ENCODE assay signal across 1 cellular context in the genomic region with DNA sequence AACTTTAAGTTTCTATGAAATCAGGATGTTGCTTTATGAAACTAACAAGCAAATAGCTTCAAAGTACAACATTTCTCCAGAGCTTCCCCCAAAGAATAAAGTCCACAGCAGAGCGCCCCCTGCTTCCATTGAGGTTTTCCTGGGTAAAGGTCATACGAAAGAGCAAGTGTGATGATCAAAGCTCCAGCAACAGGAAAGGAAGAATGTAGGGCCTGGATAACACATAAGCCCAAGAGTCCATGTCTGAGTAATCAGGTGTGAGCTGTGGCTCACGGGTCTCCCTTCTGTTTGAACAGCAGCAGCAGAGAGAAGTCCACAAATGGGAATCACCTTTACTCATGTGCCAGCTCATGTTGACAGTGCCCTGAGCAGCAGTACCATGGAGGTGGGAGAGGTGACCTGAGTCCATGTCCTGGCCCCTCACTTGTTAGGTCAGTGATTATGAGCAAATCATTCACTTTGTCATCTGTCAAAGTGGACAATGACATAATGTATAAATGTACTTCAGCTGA.
A peak's percentile ranks its signal among the peaks of the same experiment; 100 is the strongest.
TF ChIP-seq lines count a peak whose summit lies in the region.

No MANE protein-coding gene starts in this region.

TF ChIP-seq in HepG2, 621 proteins besides CTCF, POLR2A, EP300 and RAD21 (continued from another document and continues in another):
- TF ChIP-seq, protein P1, sequence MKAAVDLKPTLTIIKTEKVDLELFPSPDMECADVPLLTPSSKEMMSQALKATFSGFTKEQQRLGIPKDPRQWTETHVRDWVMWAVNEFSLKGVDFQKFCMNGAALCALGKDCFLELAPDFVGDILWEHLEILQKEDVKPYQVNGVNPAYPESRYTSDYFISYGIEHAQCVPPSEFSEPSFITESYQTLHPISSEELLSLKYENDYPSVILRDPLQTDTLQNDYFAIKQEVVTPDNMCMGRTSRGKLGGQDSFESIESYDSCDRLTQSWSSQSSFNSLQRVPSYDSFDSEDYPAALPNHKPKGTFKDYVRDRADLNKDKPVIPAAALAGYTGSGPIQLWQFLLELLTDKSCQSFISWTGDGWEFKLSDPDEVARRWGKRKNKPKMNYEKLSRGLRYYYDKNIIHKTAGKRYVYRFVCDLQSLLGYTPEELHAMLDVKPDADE (CRISPR knock-in tag; IDR thresholded peaks at IDR 0.05), result no peak
- TF ChIP-seq, protein P2, sequence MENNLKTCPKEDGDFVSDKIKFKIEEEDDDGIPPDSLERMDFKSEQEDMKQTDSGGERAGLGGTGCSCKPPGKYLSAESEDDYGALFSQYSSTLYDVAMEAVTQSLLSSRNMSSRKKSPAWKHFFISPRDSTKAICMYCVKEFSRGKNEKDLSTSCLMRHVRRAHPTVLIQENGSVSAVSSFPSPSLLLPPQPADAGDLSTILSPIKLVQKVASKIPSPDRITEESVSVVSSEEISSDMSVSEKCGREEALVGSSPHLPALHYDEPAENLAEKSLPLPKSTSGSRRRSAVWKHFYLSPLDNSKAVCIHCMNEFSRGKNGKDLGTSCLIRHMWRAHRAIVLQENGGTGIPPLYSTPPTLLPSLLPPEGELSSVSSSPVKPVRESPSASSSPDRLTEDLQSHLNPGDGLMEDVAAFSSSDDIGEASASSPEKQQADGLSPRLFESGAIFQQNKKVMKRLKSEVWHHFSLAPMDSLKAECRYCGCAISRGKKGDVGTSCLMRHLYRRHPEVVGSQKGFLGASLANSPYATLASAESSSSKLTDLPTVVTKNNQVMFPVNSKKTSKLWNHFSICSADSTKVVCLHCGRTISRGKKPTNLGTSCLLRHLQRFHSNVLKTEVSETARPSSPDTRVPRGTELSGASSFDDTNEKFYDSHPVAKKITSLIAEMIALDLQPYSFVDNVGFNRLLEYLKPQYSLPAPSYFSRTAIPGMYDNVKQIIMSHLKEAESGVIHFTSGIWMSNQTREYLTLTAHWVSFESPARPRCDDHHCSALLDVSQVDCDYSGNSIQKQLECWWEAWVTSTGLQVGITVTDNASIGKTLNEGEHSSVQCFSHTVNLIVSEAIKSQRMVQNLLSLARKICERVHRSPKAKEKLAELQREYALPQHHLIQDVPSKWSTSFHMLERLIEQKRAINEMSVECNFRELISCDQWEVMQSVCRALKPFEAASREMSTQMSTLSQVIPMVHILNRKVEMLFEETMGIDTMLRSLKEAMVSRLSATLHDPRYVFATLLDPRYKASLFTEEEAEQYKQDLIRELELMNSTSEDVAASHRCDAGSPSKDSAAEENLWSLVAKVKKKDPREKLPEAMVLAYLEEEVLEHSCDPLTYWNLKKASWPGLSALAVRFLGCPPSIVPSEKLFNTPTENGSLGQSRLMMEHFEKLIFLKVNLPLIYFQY (CRISPR knock-in tag; IDR thresholded peaks at IDR 0.05; ENCODE audit: borderline replicate concordance), result no peak
- TF ChIP-seq ZNF83 (CRISPR knock-in tag; IDR thresholded peaks at IDR 0.05; ENCODE audit: borderline replicate concordance) (no peak), SRF (IDR thresholded peaks at IDR 0.05; ENCODE audit: low read depth, low read length) (no peak), MYC (CRISPR knock-in tag; IDR thresholded peaks at IDR 0.05; ENCODE audit: borderline replicate concordance) (no peak), ZKSCAN1 (IDR thresholded peaks at IDR 0.05; ENCODE audit: low read length) (no peak), HMGA1 (CRISPR knock-in tag; conservative IDR thresholded peaks at IDR 0.05) (no peak), MAFG (CRISPR knock-in tag; IDR thresholded peaks at IDR 0.05) (no peak), ZNF766 (CRISPR knock-in tag; IDR thresholded peaks at IDR 0.05; ENCODE audit: borderline replicate concordance) (no peak), MIER2 (CRISPR knock-in tag; IDR thresholded peaks at IDR 0.05) (no peak), RARA (CRISPR knock-in tag; IDR thresholded peaks at IDR 0.05) (peak; percentile 95), ZSCAN30 (CRISPR knock-in tag; IDR thresholded peaks at IDR 0.05) (no peak), FOXA3 (CRISPR knock-in tag; IDR thresholded peaks at IDR 0.05) (peak; percentile 82), ZNF274 (CRISPR knock-in tag; IDR thresholded peaks at IDR 0.05) (no peak), SALL2 (CRISPR knock-in tag; IDR thresholded peaks at IDR 0.05) (no peak), NKX3-1 (CRISPR knock-in tag; IDR thresholded peaks at IDR 0.05) (no peak), ARID2 (CRISPR knock-in tag; IDR thresholded peaks at IDR 0.05; ENCODE audit: borderline replicate concordance) (no peak), MXI1 (IDR thresholded peaks at IDR 0.05; ENCODE audit: borderline replicate concordance, low read depth, low read length) (no peak; the same call in 2 of the 3 replicates), JARID2 (CRISPR knock-in tag; IDR thresholded peaks at IDR 0.05; ENCODE audit: insufficient replicate concordance) (no peak), KDM6A (CRISPR knock-in tag; IDR thresholded peaks at IDR 0.05; ENCODE audit: low read depth) (peak; percentile 72; the same call in 1 of the 2 replicates), MAFF (IDR thresholded peaks at IDR 0.05; ENCODE audit: low read depth, low read length) (0 out of 2 replicates have a peak, but pooled peaks have one; percentile 14), CREB1 (IDR thresholded peaks at IDR 0.05) (peak; percentile 65), CREB1 (CRISPR knock-in tag; IDR thresholded peaks at IDR 0.05) (no peak), RNF2 (conservative IDR thresholded peaks at IDR 0.05; ENCODE audit: low read depth) (0 out of 2 replicates have a peak, but pooled peaks have one; percentile 38), ELF4 (CRISPR knock-in tag; IDR thresholded peaks at IDR 0.05; ENCODE audit: borderline replicate concordance) (no peak), ZNF205 (CRISPR knock-in tag; IDR thresholded peaks at IDR 0.05) (peak; percentile 21; the same call in 1 of the 2 replicates), SOX6 (IDR thresholded peaks at IDR 0.05) (no peak), SOX6 (CRISPR knock-in tag; IDR thresholded peaks at IDR 0.05) (peak; percentile 73), ZC3H13 (CRISPR knock-in tag; IDR thresholded peaks at IDR 0.05) (no peak), ZNF431 (CRISPR knock-in tag; IDR thresholded peaks at IDR 0.05; ENCODE audit: borderline replicate concordance, low read depth) (no peak), MXD4 (CRISPR knock-in tag; IDR thresholded peaks at IDR 0.05) (peak; percentile 62; the same call in 1 of the 2 replicates), SMARCC2 (IDR thresholded peaks at IDR 0.05) (peak; percentile 55; the same call in 1 of the 2 replicates), SP5 (CRISPR knock-in tag; IDR thresholded peaks at IDR 0.05; ENCODE audit: borderline replicate concordance, low read depth) (no peak)
- TF ChIP-seq, protein P3, sequence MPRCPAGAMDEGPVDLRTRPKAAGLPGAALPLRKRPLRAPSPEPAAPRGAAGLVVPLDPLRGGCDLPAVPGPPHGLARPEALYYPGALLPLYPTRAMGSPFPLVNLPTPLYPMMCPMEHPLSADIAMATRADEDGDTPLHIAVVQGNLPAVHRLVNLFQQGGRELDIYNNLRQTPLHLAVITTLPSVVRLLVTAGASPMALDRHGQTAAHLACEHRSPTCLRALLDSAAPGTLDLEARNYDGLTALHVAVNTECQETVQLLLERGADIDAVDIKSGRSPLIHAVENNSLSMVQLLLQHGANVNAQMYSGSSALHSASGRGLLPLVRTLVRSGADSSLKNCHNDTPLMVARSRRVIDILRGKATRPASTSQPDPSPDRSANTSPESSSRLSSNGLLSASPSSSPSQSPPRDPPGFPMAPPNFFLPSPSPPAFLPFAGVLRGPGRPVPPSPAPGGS (CRISPR knock-in tag; IDR thresholded peaks at IDR 0.05), result no peak
- TF ChIP-seq, protein P4, sequence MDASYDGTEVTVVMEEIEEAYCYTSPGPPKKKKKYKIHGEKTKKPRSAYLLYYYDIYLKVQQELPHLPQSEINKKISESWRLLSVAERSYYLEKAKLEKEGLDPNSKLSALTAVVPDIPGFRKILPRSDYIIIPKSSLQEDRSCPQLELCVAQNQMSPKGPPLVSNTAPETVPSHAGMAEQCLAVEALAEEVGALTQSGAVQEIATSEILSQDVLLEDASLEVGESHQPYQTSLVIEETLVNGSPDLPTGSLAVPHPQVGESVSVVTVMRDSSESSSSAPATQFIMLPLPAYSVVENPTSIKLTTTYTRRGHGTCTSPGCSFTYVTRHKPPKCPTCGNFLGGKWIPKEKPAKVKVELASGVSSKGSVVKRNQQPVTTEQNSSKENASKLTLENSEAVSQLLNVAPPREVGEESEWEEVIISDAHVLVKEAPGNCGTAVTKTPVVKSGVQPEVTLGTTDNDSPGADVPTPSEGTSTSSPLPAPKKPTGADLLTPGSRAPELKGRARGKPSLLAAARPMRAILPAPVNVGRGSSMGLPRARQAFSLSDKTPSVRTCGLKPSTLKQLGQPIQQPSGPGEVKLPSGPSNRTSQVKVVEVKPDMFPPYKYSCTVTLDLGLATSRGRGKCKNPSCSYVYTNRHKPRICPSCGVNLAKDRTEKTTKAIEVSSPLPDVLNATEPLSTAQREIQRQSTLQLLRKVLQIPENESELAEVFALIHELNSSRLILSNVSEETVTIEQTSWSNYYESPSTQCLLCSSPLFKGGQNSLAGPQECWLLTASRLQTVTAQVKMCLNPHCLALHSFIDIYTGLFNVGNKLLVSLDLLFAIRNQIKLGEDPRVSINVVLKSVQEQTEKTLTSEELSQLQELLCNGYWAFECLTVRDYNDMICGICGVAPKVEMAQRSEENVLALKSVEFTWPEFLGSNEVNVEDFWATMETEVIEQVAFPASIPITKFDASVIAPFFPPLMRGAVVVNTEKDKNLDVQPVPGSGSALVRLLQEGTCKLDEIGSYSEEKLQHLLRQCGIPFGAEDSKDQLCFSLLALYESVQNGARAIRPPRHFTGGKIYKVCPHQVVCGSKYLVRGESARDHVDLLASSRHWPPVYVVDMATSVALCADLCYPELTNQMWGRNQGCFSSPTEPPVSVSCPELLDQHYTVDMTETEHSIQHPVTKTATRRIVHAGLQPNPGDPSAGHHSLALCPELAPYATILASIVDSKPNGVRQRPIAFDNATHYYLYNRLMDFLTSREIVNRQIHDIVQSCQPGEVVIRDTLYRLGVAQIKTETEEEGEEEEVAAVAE (CRISPR knock-in tag; IDR thresholded peaks at IDR 0.05; ENCODE audit: borderline replicate concordance), result peak; percentile 95
- TF ChIP-seq, protein P5, sequence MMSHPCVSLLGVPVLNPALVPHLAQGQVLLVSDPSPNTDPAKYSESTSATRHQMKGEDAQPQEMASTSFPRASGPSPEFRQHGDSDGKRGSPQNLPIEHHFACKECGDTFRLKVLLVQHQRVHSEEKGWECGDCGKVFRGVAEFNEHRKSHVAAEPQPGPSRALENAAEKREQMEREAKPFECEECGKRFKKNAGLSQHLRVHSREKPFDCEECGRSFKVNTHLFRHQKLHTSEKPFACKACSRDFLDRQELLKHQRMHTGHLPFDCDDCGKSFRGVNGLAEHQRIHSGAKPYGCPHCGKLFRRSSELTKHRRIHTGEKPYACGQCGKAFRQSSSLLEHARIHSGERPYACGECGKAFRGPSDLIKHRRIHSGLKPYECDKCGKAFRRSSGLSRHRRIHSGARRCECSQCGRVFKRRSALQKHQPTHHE (CRISPR knock-in tag; IDR thresholded peaks at IDR 0.05; ENCODE audit: borderline replicate concordance), result no peak
- TF ChIP-seq, protein P6, sequence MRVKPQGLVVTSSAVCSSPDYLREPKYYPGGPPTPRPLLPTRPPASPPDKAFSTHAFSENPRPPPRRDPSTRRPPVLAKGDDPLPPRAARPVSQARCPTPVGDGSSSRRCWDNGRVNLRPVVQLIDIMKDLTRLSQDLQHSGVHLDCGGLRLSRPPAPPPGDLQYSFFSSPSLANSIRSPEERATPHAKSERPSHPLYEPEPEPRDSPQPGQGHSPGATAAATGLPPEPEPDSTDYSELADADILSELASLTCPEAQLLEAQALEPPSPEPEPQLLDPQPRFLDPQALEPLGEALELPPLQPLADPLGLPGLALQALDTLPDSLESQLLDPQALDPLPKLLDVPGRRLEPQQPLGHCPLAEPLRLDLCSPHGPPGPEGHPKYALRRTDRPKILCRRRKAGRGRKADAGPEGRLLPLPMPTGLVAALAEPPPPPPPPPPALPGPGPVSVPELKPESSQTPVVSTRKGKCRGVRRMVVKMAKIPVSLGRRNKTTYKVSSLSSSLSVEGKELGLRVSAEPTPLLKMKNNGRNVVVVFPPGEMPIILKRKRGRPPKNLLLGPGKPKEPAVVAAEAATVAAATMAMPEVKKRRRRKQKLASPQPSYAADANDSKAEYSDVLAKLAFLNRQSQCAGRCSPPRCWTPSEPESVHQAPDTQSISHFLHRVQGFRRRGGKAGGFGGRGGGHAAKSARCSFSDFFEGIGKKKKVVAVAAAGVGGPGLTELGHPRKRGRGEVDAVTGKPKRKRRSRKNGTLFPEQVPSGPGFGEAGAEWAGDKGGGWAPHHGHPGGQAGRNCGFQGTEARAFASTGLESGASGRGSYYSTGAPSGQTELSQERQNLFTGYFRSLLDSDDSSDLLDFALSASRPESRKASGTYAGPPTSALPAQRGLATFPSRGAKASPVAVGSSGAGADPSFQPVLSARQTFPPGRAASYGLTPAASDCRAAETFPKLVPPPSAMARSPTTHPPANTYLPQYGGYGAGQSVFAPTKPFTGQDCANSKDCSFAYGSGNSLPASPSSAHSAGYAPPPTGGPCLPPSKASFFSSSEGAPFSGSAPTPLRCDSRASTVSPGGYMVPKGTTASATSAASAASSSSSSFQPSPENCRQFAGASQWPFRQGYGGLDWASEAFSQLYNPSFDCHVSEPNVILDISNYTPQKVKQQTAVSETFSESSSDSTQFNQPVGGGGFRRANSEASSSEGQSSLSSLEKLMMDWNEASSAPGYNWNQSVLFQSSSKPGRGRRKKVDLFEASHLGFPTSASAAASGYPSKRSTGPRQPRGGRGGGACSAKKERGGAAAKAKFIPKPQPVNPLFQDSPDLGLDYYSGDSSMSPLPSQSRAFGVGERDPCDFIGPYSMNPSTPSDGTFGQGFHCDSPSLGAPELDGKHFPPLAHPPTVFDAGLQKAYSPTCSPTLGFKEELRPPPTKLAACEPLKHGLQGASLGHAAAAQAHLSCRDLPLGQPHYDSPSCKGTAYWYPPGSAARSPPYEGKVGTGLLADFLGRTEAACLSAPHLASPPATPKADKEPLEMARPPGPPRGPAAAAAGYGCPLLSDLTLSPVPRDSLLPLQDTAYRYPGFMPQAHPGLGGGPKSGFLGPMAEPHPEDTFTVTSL (CRISPR knock-in tag; IDR thresholded peaks at IDR 0.05; ENCODE audit: borderline replicate concordance), result peak; percentile 85; the same call in 1 of the 2 replicates
- TF ChIP-seq, protein P7, sequence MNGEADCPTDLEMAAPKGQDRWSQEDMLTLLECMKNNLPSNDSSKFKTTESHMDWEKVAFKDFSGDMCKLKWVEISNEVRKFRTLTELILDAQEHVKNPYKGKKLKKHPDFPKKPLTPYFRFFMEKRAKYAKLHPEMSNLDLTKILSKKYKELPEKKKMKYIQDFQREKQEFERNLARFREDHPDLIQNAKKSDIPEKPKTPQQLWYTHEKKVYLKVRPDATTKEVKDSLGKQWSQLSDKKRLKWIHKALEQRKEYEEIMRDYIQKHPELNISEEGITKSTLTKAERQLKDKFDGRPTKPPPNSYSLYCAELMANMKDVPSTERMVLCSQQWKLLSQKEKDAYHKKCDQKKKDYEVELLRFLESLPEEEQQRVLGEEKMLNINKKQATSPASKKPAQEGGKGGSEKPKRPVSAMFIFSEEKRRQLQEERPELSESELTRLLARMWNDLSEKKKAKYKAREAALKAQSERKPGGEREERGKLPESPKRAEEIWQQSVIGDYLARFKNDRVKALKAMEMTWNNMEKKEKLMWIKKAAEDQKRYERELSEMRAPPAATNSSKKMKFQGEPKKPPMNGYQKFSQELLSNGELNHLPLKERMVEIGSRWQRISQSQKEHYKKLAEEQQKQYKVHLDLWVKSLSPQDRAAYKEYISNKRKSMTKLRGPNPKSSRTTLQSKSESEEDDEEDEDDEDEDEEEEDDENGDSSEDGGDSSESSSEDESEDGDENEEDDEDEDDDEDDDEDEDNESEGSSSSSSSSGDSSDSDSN (CRISPR knock-in tag; IDR thresholded peaks at IDR 0.05), result no peak
